Comparison of ENCODE assay signal across 34 cellular contexts in the genomic region with DNA sequence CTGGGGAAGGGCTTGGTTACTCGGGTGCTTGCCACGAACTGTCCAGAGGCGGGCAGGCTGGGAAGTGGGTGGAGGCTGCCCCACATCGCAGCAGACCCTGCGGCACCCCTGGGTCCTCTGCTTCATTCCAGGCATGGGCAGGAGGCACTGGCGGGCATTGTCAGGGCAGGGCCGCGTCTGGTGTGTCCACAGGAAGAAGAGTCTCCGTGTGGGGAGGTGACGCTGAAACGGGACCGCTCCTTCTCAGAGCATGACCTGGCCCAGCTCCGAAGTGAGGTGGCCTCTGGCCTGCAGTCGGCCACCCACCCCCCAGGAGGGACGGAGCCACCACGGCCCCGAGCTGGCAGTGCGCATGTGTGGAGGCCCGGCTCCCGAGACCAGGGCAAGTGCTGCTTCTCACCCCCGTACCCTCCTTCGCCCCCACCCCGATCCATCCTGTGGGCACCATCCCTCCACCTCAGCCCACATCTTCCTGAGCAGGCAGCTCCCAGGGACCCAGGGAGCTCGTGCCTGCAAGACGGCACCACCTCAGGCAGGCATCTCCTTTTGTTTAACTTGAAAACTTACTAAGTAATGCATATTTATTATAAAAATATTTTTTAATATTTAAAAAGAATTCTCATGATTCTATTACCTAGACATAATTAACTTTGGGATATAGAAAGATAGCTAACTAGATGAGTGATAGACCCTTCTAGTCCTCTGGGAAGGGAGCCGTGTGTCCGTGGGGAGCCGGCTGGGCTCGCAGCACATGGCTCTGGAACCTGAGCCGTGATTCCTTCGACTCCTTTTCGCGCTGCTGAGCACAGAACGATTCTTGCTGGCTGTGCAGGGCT.
"Had no signal": no experiment of that assay in that cellular context is flagged by ENCODE, and none has a peak within 500 bp of the region (broad histone marks: within the 10 kb centered on the region; RNA-seq: fewer than 3 reads in every experiment).

No MANE protein-coding gene starts in this region.

- H3K27me3 Mint-ChIP-seq: activated CD8-positive, alpha-beta T cell treated with anti-CD3 and anti-CD28 coated beads for 36 hours; activated naive CD8-positive, alpha-beta T cell treated with anti-CD3 and anti-CD28 coated beads for 36 hours; activated T-helper 17 cell treated with anti-CD3 and anti-CD28 coated beads, Interleukin-2, amount 50 U/mL, for 72 hours had no signal

- H3K27ac Mint-ChIP-seq: activated CD4-positive, alpha-beta T cell treated with anti-CD3 and anti-CD28 coated beads, Interleukin-2, amount 10 ng/mL, durations not matched to agents 24 days and 14 days; activated CD8-positive, alpha-beta T cell treated with anti-CD3 and anti-CD28 coated beads for 36 hours; activated naive CD8-positive, alpha-beta T cell treated with anti-CD3 and anti-CD28 coated beads for 36 hours; activated T-cell treated with anti-CD3 and anti-CD28 coated beads, Interleukin-2, amount 50 U/mL, for 72 hours; activated T-helper 17 cell treated with anti-CD3 and anti-CD28 coated beads, Interleukin-2, amount 50 U/mL, for 72 hours had no signal

- ATAC-seq: activated CD8-positive, alpha-beta T cell treated with anti-CD3 and anti-CD28 coated beads for 36 hours; activated T-cell treated with anti-CD3 and anti-CD28 coated beads, Interleukin-2, amount 50 U/mL, for 72 hours; activated T-helper 17 cell treated with anti-CD3 and anti-CD28 coated beads, Interleukin-2, amount 50 U/mL, for 72 hours had no signal

- H3K36me3 Mint-ChIP-seq: activated naive CD8-positive, alpha-beta T cell treated with anti-CD3 and anti-CD28 coated beads for 36 hours had no signal

- H3K36me3 ChIP-seq: brain microvascular endothelial cell had no signal

- H3K9ac ChIP-seq: KMS-11 had no signal

- H3K4me3 ChIP-seq: PC-9 had no signal

- H3K27ac ChIP-seq: brain microvascular endothelial cell, KMS-11, PC-9, RWPE1 had no signal

- DNase-seq: activated CD4-positive, alpha-beta T cell treated with anti-CD3 and anti-CD28 coated beads, Interleukin-2, amount 10 ng/mL, durations not matched to agents 24 days and 14 days; activated CD4-positive, alpha-beta T cell treated with anti-CD3 and anti-CD28 coated beads, Interleukin-2, amount 50 U/mL, for 4 hours; activated CD8-positive, alpha-beta T cell treated with anti-CD3 and anti-CD28 coated beads for 36 hours; activated effector memory CD4-positive, alpha-beta T cell treated with anti-CD3 and anti-CD28 coated beads, Interleukin-2, amount 50 U/mL, for 16 hours; activated naive CD4-positive, alpha-beta T cell; activated naive CD4-positive, alpha-beta T cell treated with anti-CD3 and anti-CD28 coated beads, Interleukin-2, amount 50 U/mL, for 16 hours; activated naive CD8-positive, alpha-beta T cell treated with anti-CD3 and anti-CD28 coated beads for 36 hours; activated T-cell treated with anti-CD3 and anti-CD28 coated beads, Interleukin-2, amount 50 U/mL, for 1 hour; activated T-cell treated with anti-CD3 and anti-CD28 coated beads, Interleukin-2, amount 50 U/mL, for 72 hours; amniotic stem cell; aorta; brain microvascular endothelial cell; central memory CD4-positive, alpha-beta T cell; MM.1S; MV-4-11; NCI-H1092; NCI-H1436 treated with DMSO at 0.1 percent for 48 hours; NCI-H1694 treated with DMSO at 0.1 percent for 48 hours; NCI-H2029; NCI-H2107; NCI-H2171; NCI-H510A; NCI-H526; NCI-H748 treated with DMSO at 0.1 percent for 48 hours; NK-92 treated with Interleukin-12 subunit alpha and Interleukin-12 subunit beta, amount 100 ng/mL, for 24 hours; PC-9; Right ventricle myocardium superior; SW 1271; T-helper 1 cell; T-helper 2 cell; T-helper 9 cell had no signal

- H3K9me3 Mint-ChIP-seq: activated CD4-positive, alpha-beta T cell treated with anti-CD3 and anti-CD28 coated beads, Interleukin-2, amount 10 ng/mL, durations not matched to agents 24 days and 14 days; activated CD8-positive, alpha-beta T cell treated with anti-CD3 and anti-CD28 coated beads for 36 hours; activated naive CD8-positive, alpha-beta T cell treated with anti-CD3 and anti-CD28 coated beads for 36 hours; activated T-cell treated with anti-CD3 and anti-CD28 coated beads, Interleukin-2, amount 50 U/mL, for 72 hours; activated T-helper 17 cell treated with anti-CD3 and anti-CD28 coated beads, Interleukin-2, amount 50 U/mL, for 72 hours had no signal

- H3K27me3 ChIP-seq: brain microvascular endothelial cell had no signal

- H3K4me3 Mint-ChIP-seq: activated CD4-positive, alpha-beta T cell treated with anti-CD3 and anti-CD28 coated beads, Interleukin-2, amount 10 ng/mL, durations not matched to agents 24 days and 14 days; activated CD8-positive, alpha-beta T cell treated with anti-CD3 and anti-CD28 coated beads for 36 hours; activated naive CD8-positive, alpha-beta T cell treated with anti-CD3 and anti-CD28 coated beads for 36 hours; activated T-cell treated with anti-CD3 and anti-CD28 coated beads, Interleukin-2, amount 50 U/mL, for 72 hours; activated T-helper 17 cell treated with anti-CD3 and anti-CD28 coated beads, Interleukin-2, amount 50 U/mL, for 72 hours had no signal
